In genomic region chr18:36544036-36544725, GRCh38 we compare ENCODE assay signal across 11 cellular contexts.
DNase-seq lines count a peak whose midpoint lies in the region; ATAC-seq and TF ChIP-seq lines count a peak whose summit lies in the region.
"Had no signal": no experiment of that assay in that cellular context is flagged by ENCODE, and none has a peak within 500 bp of the region (broad histone marks: within the 10 kb centered on the region; RNA-seq: fewer than 3 reads in every experiment).

No MANE protein-coding gene starts in this region.

- intact Hi-C loops in activated T-helper 1 cell treated with anti-CD3 and anti-CD28 coated beads, Interleukin-12 subunit alpha, Interleukin-12 subunit beta, Interleukin-2, Interleukin-4 antibody, amounts not matched to agents 30 ng/mL and 10 ng/mL and 1 ng/mL, durations not matched to agents 14 hours and 24 hours and 36 hours (cut with micrococcal nuclease), result no loop called here

- H3K36me3 ChIP-seq in right atrium auricular region, result no peaks in the 10 kb centered on the region

- no peak overlapping the region for H3K4me3 ChIP-seq in astrocyte of the cerebellum (ENCODE audit: low read depth, low read length)
- no peak overlapping the region for H3K4me3 ChIP-seq in right atrium auricular region

- H3K4me3 Mint-ChIP-seq in activated T-helper 1 cell treated with anti-CD3 and anti-CD28 coated beads, Interleukin-12 subunit alpha, Interleukin-12 subunit beta, Interleukin-2, Interleukin-4 antibody, amounts not matched to agents 30 ng/mL and 10 ng/mL and 1 ng/mL, durations not matched to agents 14 hours and 24 hours and 36 hours, result no peak overlapping the region
- H3K4me3 Mint-ChIP-seq: activated CD4-positive, alpha-beta T cell treated with anti-CD3 and anti-CD28 coated beads for 36 hours had no signal

- ATAC-seq in GM18517 (IDR thresholded peaks at IDR 0.05; ENCODE audit: unreplicated experiment) (no peak), HG03460 (IDR thresholded peaks at IDR 0.05; ENCODE audit: unreplicated experiment) (no peak)
- ATAC-seq: activated CD4-positive, alpha-beta T cell treated with anti-CD3 and anti-CD28 coated beads for 36 hours had no signal

- H3K27me3 Mint-ChIP-seq in activated T-helper 1 cell treated with anti-CD3 and anti-CD28 coated beads, Interleukin-12 subunit alpha, Interleukin-12 subunit beta, Interleukin-2, Interleukin-4 antibody, amounts not matched to agents 30 ng/mL and 10 ng/mL and 1 ng/mL, durations not matched to agents 14 hours and 24 hours and 36 hours (ENCODE audit: insufficient read depth), result no peaks in the 10 kb centered on the region
- H3K27me3 Mint-ChIP-seq: activated CD4-positive, alpha-beta T cell treated with anti-CD3 and anti-CD28 coated beads for 36 hours had no signal

- TF ChIP-seq CTCF in astrocyte of the cerebellum (IDR thresholded peaks at IDR 0.05; ENCODE audit: low read depth, low read length, missing control alignments) (no peak), right atrium auricular region (IDR thresholded peaks at IDR 0.05) (no peak)

- H3K27me3 ChIP-seq in right atrium auricular region, result no peaks in the 10 kb centered on the region

- no peaks in the 10 kb centered on the region for H3K9me3 Mint-ChIP-seq in activated T-helper 1 cell treated with anti-CD3 and anti-CD28 coated beads, Interleukin-12 subunit alpha, Interleukin-12 subunit beta, Interleukin-2, Interleukin-4 antibody, amounts not matched to agents 30 ng/mL and 10 ng/mL and 1 ng/mL, durations not matched to agents 14 hours and 24 hours and 36 hours

- H3K4me1 ChIP-seq in right atrium auricular region, result peaks cover 0 to 37% of the 10 kb centered on the region in 2 donors

- no peaks in the 10 kb centered on the region for H3K9me3 ChIP-seq in right atrium auricular region

- H3K27ac Mint-ChIP-seq in activated T-helper 1 cell treated with anti-CD3 and anti-CD28 coated beads, Interleukin-12 subunit alpha, Interleukin-12 subunit beta, Interleukin-2, Interleukin-4 antibody, amounts not matched to agents 30 ng/mL and 10 ng/mL and 1 ng/mL, durations not matched to agents 14 hours and 24 hours and 36 hours, result no peak overlapping the region
- H3K27ac Mint-ChIP-seq: activated CD4-positive, alpha-beta T cell treated with anti-CD3 and anti-CD28 coated beads for 36 hours had no signal

- no peaks in the 10 kb centered on the region for H3K4me1 Mint-ChIP-seq in activated T-helper 1 cell treated with anti-CD3 and anti-CD28 coated beads, Interleukin-12 subunit alpha, Interleukin-12 subunit beta, Interleukin-2, Interleukin-4 antibody, amounts not matched to agents 30 ng/mL and 10 ng/mL and 1 ng/mL, durations not matched to agents 14 hours and 24 hours and 36 hours (ENCODE audit: low read depth)
- H3K4me1 Mint-ChIP-seq: activated CD4-positive, alpha-beta T cell treated with anti-CD3 and anti-CD28 coated beads for 36 hours had no signal

- no peaks in the 10 kb centered on the region for H3K36me3 Mint-ChIP-seq in activated T-helper 1 cell treated with anti-CD3 and anti-CD28 coated beads, Interleukin-12 subunit alpha, Interleukin-12 subunit beta, Interleukin-2, Interleukin-4 antibody, amounts not matched to agents 30 ng/mL and 10 ng/mL and 1 ng/mL, durations not matched to agents 14 hours and 24 hours and 36 hours (ENCODE audit: low read depth)

- in situ Hi-C loops in astrocyte of the cerebellum (cut with HindIII; ENCODE audit: low sequenced_read_pairs), result no loop called here

- peak overlapping the region; percentile 48 to 65 for H3K27ac ChIP-seq in right atrium auricular region

- DNase-seq in NCI-H1417 (lab: John Stamatoyannopoulos, UW) (peak; percentile 80 to 82 (median 80)), NCI-H1417 treated with DMSO at 0.1 percent for 48 hours (lab: John Stamatoyannopoulos, UW) (no peak), astrocyte of the cerebellum (ENCODE audit: low read depth) (peak; percentile 24), right atrium auricular region (ENCODE audit: low spot score) (no peak), ureter (ENCODE audit: low spot score) (peak; percentile 60)
- no peak for DNase-seq in activated T-helper 1 cell treated with anti-CD3 and anti-CD28 coated beads, Interleukin-12 subunit alpha, Interleukin-12 subunit beta, Interleukin-2, Interleukin-4 antibody, amounts not matched to agents 30 ng/mL and 10 ng/mL and 1 ng/mL, durations not matched to agents 14 hours and 24 hours and 36 hours (ENCODE audit: low spot score)
- DNase-seq: 8988T; activated CD4-positive, alpha-beta T cell treated with anti-CD3 and anti-CD28 coated beads for 36 hours; activated naive CD4-positive, alpha-beta T cell treated with Interleukin-2 at 50 U/mL for 16 hours had no signal

Comparison
In these comparisons a context has a peak if more than half of its experiments do, and no peak if none do; other contexts are left out.
1. DNase-seq: peak in NCI-H1417 (3 of 3), astrocyte of the cerebellum (single experiment) and ureter (single experiment); none in NCI-H1417 treated with DMSO at 0.1 percent for 48 hours (single experiment), right atrium auricular region (single experiment) and activated T-helper 1 cell treated with anti-CD3 and anti-CD28 coated beads, Interleukin-12 subunit alpha, Interleukin-12 subunit beta, Interleukin-2, Interleukin-4 antibody, amounts not matched to agents 30 ng/mL and 10 ng/mL and 1 ng/mL, durations not matched to agents 14 hours and 24 hours and 36 hours (single experiment).